8 cellular contexts compared by ENCODE assay signal in genomic region chr19:41363753-41364545, GRCh38. TPM values are rescaled to one million over a fixed set of nuclear protein-coding genes. Genes with fewer than 3 reads are reported as not detected.
DNase-seq lines count a peak whose midpoint lies in the region; ATAC-seq and TF ChIP-seq lines count a peak whose summit lies in the region.

Gene B9D2 (minus strand): TSS chr19:41364149. CDS start chr19:41363519, 630 bp downstream.

- H3K27me3 Mint-ChIP-seq in activated T-cell treated with anti-CD3 and anti-CD28 coated beads, Interleukin-2, amount 50 U/mL, for 4 hours (ENCODE audit: low read depth) = no peaks in the 10 kb centered on the region

- H3K9me3 ChIP-seq in esophagus (ENCODE audit: control insufficient read depth in 2 of 2, insufficient read depth in 1 of 2, low read depth in 1 of 2, low read length in 1 of 2) = no peaks in the 10 kb centered on the region
- H3K9me3 ChIP-seq in mucosa of stomach (ENCODE audit: control insufficient read depth, low read length) = no peaks in the 10 kb centered on the region

- in situ Hi-C loops in KBM-7 (cut with MboI; ENCODE audit: low pct_unique_long_range_greater_than_20kb, low sequenced_read_pairs) = no loop called here

- WGBS in esophagus, 2 donors = 0 to 1% methylated on average over 55 to 57 of the region's 57 CpGs

- peak within 1 kb of the TSS; percentile 78 for H3K9ac ChIP-seq in mucosa of stomach (ENCODE audit: low read length)

- H3K36me3 ChIP-seq in esophagus (ENCODE audit: control insufficient read depth in 2 of 2, insufficient read depth in 2 of 2, low read length in 1 of 2) (no peaks in the 10 kb centered on the region), mucosa of stomach (ENCODE audit: control insufficient read depth, insufficient read depth, low read length) (no peaks in the 10 kb centered on the region)

- H3K27ac ChIP-seq in esophagus (ENCODE audit: low read depth in 2 of 2, low read length in 1 of 2) = peak within 1 kb of the TSS; percentile 95 to 100

- H3K4me1 ChIP-seq in esophagus (ENCODE audit: control insufficient read depth in 2 of 2, insufficient read depth in 2 of 2, low read length in 1 of 2) (peaks cover 0 to 6% of the 10 kb centered on the region in 2 donors), mucosa of stomach (ENCODE audit: control insufficient read depth, insufficient read depth, low read length) (peaks cover 28% of the 10 kb centered on the region)

- H3K4me3 ChIP-seq in esophagus (ENCODE audit: low read depth in 1 of 2, low read length in 2 of 2) (peak within 1 kb of the TSS; percentile 69 to 76), mucosa of stomach (ENCODE audit: low read length) (peak within 1 kb of the TSS; percentile 94)

- ATAC-seq in GM21717 (IDR thresholded peaks at IDR 0.05; ENCODE audit: unreplicated experiment) = peak; percentile 77
- ATAC-seq in activated T-cell treated with anti-CD3 and anti-CD28 coated beads, Interleukin-2, amount 50 U/mL, for 4 hours = peak; percentile 98

- no peaks in the 10 kb centered on the region for H3K36me3 Mint-ChIP-seq in activated T-cell treated with anti-CD3 and anti-CD28 coated beads, Interleukin-2, amount 50 U/mL, for 4 hours (ENCODE audit: insufficient read depth)

- peak; percentile 97 for DNase-seq in DMS153 treated with DMSO at 0.1 percent for 48 hours (lab: John Stamatoyannopoulos, UW; ENCODE audit: unreplicated experiment)
- peak; percentile 99 for DNase-seq in KBM-7
- peak; percentile 97 for DNase-seq in activated T-cell treated with anti-CD3 and anti-CD28 coated beads, Interleukin-2, amount 50 U/mL, for 4 hours
- peak; percentile 92 to 97 for DNase-seq in stimulated activated CD8-positive, alpha-beta memory T cell treated with anti-CD3 and anti-CD28 coated beads, Interleukin-7, amount 100 ng/mL, for 1 hour (ENCODE audit: low read depth in 2 of 2)

- no peaks in the 10 kb centered on the region for H3K9me3 Mint-ChIP-seq in activated T-cell treated with anti-CD3 and anti-CD28 coated beads, Interleukin-2, amount 50 U/mL, for 4 hours

- peaks cover 32% of the 10 kb centered on the region for H3K4me1 Mint-ChIP-seq in activated T-cell treated with anti-CD3 and anti-CD28 coated beads, Interleukin-2, amount 50 U/mL, for 4 hours (ENCODE audit: low read depth)

- H3K27me3 ChIP-seq in esophagus (ENCODE audit: control insufficient read depth in 1 of 2, insufficient read depth in 2 of 2, low read length in 2 of 2) = no peaks in the 10 kb centered on the region
- no peaks in the 10 kb centered on the region for H3K27me3 ChIP-seq in mucosa of stomach (ENCODE audit: control insufficient read depth, insufficient read depth, low read length)

- H3K4me3 Mint-ChIP-seq in activated T-cell treated with anti-CD3 and anti-CD28 coated beads, Interleukin-2, amount 50 U/mL, for 4 hours = peak within 1 kb of the TSS; percentile 86

TF ChIP-seq in PFSK-1, 5 proteins besides CTCF, POLR2A, EP300 and RAD21:
- TF ChIP-seq TAF1 (IDR thresholded peaks at IDR 0.05; ENCODE audit: borderline replicate concordance, insufficient read depth, low read length) (no peak), SIN3A (IDR thresholded peaks at IDR 0.05; ENCODE audit: borderline replicate concordance, insufficient read depth, low read length) (no peak), FOXP2 (optimal IDR thresholded peaks at IDR 0.05; ENCODE audit: borderline replicate concordance, extremely low read depth, extremely low read length, insufficient read depth) (peak; percentile 71), POLR2AphosphoS5 (IDR thresholded peaks at IDR 0.05; ENCODE audit: low read depth, low read length) (peak; percentile 83)
- TF ChIP-seq, protein P1, sequence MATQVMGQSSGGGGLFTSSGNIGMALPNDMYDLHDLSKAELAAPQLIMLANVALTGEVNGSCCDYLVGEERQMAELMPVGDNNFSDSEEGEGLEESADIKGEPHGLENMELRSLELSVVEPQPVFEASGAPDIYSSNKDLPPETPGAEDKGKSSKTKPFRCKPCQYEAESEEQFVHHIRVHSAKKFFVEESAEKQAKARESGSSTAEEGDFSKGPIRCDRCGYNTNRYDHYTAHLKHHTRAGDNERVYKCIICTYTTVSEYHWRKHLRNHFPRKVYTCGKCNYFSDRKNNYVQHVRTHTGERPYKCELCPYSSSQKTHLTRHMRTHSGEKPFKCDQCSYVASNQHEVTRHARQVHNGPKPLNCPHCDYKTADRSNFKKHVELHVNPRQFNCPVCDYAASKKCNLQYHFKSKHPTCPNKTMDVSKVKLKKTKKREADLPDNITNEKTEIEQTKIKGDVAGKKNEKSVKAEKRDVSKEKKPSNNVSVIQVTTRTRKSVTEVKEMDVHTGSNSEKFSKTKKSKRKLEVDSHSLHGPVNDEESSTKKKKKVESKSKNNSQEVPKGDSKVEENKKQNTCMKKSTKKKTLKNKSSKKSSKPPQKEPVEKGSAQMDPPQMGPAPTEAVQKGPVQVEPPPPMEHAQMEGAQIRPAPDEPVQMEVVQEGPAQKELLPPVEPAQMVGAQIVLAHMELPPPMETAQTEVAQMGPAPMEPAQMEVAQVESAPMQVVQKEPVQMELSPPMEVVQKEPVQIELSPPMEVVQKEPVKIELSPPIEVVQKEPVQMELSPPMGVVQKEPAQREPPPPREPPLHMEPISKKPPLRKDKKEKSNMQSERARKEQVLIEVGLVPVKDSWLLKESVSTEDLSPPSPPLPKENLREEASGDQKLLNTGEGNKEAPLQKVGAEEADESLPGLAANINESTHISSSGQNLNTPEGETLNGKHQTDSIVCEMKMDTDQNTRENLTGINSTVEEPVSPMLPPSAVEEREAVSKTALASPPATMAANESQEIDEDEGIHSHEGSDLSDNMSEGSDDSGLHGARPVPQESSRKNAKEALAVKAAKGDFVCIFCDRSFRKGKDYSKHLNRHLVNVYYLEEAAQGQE (IDR thresholded peaks at IDR 0.05; ENCODE audit: insufficient read depth in 1 of 2, low read depth in 2 of 2, low read length in 2 of 2) = no peak

RNA-seq across cellular contexts. Expression of gene B9D2, which starts in this region (rescaled TPM):
- 15.7 TPM for polyA plus RNA-seq in PFSK-1 (2012; ENCODE audit: insufficient read length, low read depth)
- total RNA-seq in activated T-cell treated with anti-CD3 and anti-CD28 coated beads, Interleukin-2, amount 50 U/mL, for 4 hours = 1 to 10 TPM; 5.4 to 5.7 (median 5.7) TPM
- 1 to 10 TPM; 3.1 to 6.0 TPM for polyA plus RNA-seq in esophagus

Comparison
In these comparisons a context has a peak if more than half of its experiments do, and no peak if none do; other contexts are left out.
1. Peak in every context shown above with its lines: DNase-seq, ATAC-seq, H3K4me3 ChIP-seq and H3K27ac ChIP-seq.